Comparison of ENCODE assay signal across 20 cellular contexts in genomic region chr17:44214230-44214494, GRCh38. TPM values are rescaled to one million over a fixed set of nuclear protein-coding genes. Genes with fewer than 3 reads are reported as not detected.
DNase-seq lines count a peak whose midpoint lies in the region; ATAC-seq and TF ChIP-seq lines count a peak whose summit lies in the region.
"Had no signal": no experiment of that assay in that cellular context is flagged by ENCODE, and none has a peak within 500 bp of the region (broad histone marks: within the 10 kb centered on the region; RNA-seq: fewer than 3 reads in every experiment).

No MANE protein-coding gene starts in this region.

- H3K9me3 ChIP-seq in BE2C, result no peaks in the 10 kb centered on the region
- H3K9me3 ChIP-seq: neutrophil, right atrium auricular region, uterus had no signal

- H3K4me3 Mint-ChIP-seq in activated naive CD4-positive, alpha-beta T cell treated with anti-CD3 and anti-CD28 coated beads, Interleukin-2, amount 50 U/mL, for 24 hours, result no peak overlapping the region
- no peak overlapping the region for H3K4me3 Mint-ChIP-seq in activated CD4-positive, alpha-beta memory T cell treated with anti-CD3 and anti-CD28 coated beads for 36 hours
- H3K4me3 Mint-ChIP-seq in memory B cell, result no peak overlapping the region

- H3K36me3 Mint-ChIP-seq in activated naive CD4-positive, alpha-beta T cell treated with anti-CD3 and anti-CD28 coated beads, Interleukin-2, amount 50 U/mL, for 24 hours, result peaks cover 22% of the 10 kb centered on the region
- H3K36me3 Mint-ChIP-seq in activated CD4-positive, alpha-beta memory T cell treated with anti-CD3 and anti-CD28 coated beads for 36 hours, result peaks cover 63% of the 10 kb centered on the region
- peaks cover 24% of the 10 kb centered on the region for H3K36me3 Mint-ChIP-seq in memory B cell

- no peaks in the 10 kb centered on the region for H3K9me3 Mint-ChIP-seq in activated naive CD4-positive, alpha-beta T cell treated with anti-CD3 and anti-CD28 coated beads, Interleukin-2, amount 50 U/mL, for 24 hours
- H3K9me3 Mint-ChIP-seq in activated CD4-positive, alpha-beta memory T cell treated with anti-CD3 and anti-CD28 coated beads for 36 hours, result no peaks in the 10 kb centered on the region
- no peaks in the 10 kb centered on the region for H3K9me3 Mint-ChIP-seq in memory B cell

- CTCF ChIA-PET in activated CD4-positive, alpha-beta memory T cell treated with anti-CD3 and anti-CD28 coated beads for 36 hours (lab: Charles Lee), result no interaction called here

- peak overlapping the region; percentile 85 for H3K27ac Mint-ChIP-seq in activated naive CD4-positive, alpha-beta T cell treated with anti-CD3 and anti-CD28 coated beads, Interleukin-2, amount 50 U/mL, for 24 hours
- H3K27ac Mint-ChIP-seq in activated CD4-positive, alpha-beta memory T cell treated with anti-CD3 and anti-CD28 coated beads for 36 hours, result peak overlapping the region; percentile 94
- H3K27ac Mint-ChIP-seq in memory B cell, result peak overlapping the region; percentile 87

- H3K4me1 Mint-ChIP-seq in activated naive CD4-positive, alpha-beta T cell treated with anti-CD3 and anti-CD28 coated beads, Interleukin-2, amount 50 U/mL, for 24 hours, result peaks cover 69% of the 10 kb centered on the region
- peaks cover 68% of the 10 kb centered on the region for H3K4me1 Mint-ChIP-seq in activated CD4-positive, alpha-beta memory T cell treated with anti-CD3 and anti-CD28 coated beads for 36 hours (ENCODE audit: low read depth)
- H3K4me1 Mint-ChIP-seq in memory B cell, result peaks cover 47% of the 10 kb centered on the region

- H3K36me3 ChIP-seq in BE2C, result peaks cover 60% of the 10 kb centered on the region
- H3K36me3 ChIP-seq: uterus had no signal

- ATAC-seq in memory B cell (ENCODE audit: low read depth) (no peak), GM21723 (IDR thresholded peaks at IDR 0.05; ENCODE audit: unreplicated experiment) (no peak)

- intact Hi-C loops in activated CD4-positive, alpha-beta memory T cell treated with anti-CD3 and anti-CD28 coated beads for 36 hours (cut with micrococcal nuclease), result no loop called here

- H3K4me3 ChIP-seq in BE2C (ENCODE audit: low read depth, low read length), result no peak overlapping the region
- H3K4me3 ChIP-seq: GM23248, right atrium auricular region, uterus had no signal

- no peak for DNase-seq in activated naive CD4-positive, alpha-beta T cell treated with anti-CD3 and anti-CD28 coated beads, Interleukin-2, amount 50 U/mL, for 16 hours
- DNase-seq in activated CD4-positive, alpha-beta memory T cell treated with anti-CD3 and anti-CD28 coated beads for 36 hours, result no peak
- DNase-seq in memory B cell (ENCODE audit: low spot score in 2 of 2), result no peak
- no peak for DNase-seq in COR-L47 (lab: John Stamatoyannopoulos, UW)
- no peak for DNase-seq in caudate nucleus (lab: John Stamatoyannopoulos, UW)
- DNase-seq in BE2C, result no peak
- DNase-seq: activated CD4-positive, CD25-positive, alpha-beta regulatory T cell; amygdala; cerebellar nuclear complex; GF-D8; GM23248; NCI-H146; uterus had no signal

- H3K27ac ChIP-seq in caudate nucleus (ENCODE audit: low read depth, low read length), result no peak overlapping the region
- H3K27ac ChIP-seq: GM23248, neutrophil, right atrium auricular region, uterus had no signal

- POLR2A ChIA-PET in activated CD4-positive, alpha-beta memory T cell treated with anti-CD3 and anti-CD28 coated beads for 36 hours (lab: Charles Lee), result no interaction called here

- no peak for TF ChIP-seq CTCF in BE2C (IDR thresholded peaks at IDR 0.05; ENCODE audit: low read depth, low read length)

- H3K27me3 ChIP-seq in BE2C, result no peaks in the 10 kb centered on the region
- H3K27me3 ChIP-seq: neutrophil, right atrium auricular region, uterus had no signal

- H3K4me1 ChIP-seq in BE2C, result peaks cover 6% of the 10 kb centered on the region

- H3K27me3 Mint-ChIP-seq in activated naive CD4-positive, alpha-beta T cell treated with anti-CD3 and anti-CD28 coated beads, Interleukin-2, amount 50 U/mL, for 24 hours, result no peaks in the 10 kb centered on the region
- no peaks in the 10 kb centered on the region for H3K27me3 Mint-ChIP-seq in activated CD4-positive, alpha-beta memory T cell treated with anti-CD3 and anti-CD28 coated beads for 36 hours
- H3K27me3 Mint-ChIP-seq in memory B cell, result no peaks in the 10 kb centered on the region

RNA-seq across cellular contexts. Expression of gene UBTF, which starts 5.3 kb away (rescaled TPM):
- total RNA-seq in activated CD4-positive, alpha-beta memory T cell treated with anti-CD3 and anti-CD28 coated beads for 36 hours, result 100 to 1,000 TPM; 112 to 118 TPM
- polyA plus RNA-seq in BE2C (2012; ENCODE audit: insufficient read depth, insufficient read length, low read depth), result 106 TPM

RNA-seq across cellular contexts. Expression of gene ATXN7L3, which starts 14.5 kb away (rescaled TPM):
- 10 to 100 TPM; 63.4 to 69.7 TPM for total RNA-seq in activated CD4-positive, alpha-beta memory T cell treated with anti-CD3 and anti-CD28 coated beads for 36 hours
- polyA plus RNA-seq in BE2C (2012; ENCODE audit: insufficient read depth, insufficient read length, low read depth), result 151 TPM

RNA-seq across cellular contexts. Expression of gene TMUB2, which starts 27.4 kb away (rescaled TPM):
- 10 to 100 TPM; 21.8 to 21.9 TPM for total RNA-seq in activated CD4-positive, alpha-beta memory T cell treated with anti-CD3 and anti-CD28 coated beads for 36 hours
- polyA plus RNA-seq in BE2C (2012; ENCODE audit: insufficient read depth, insufficient read length, low read depth), result 64.2 TPM

RNA-seq across cellular contexts. Expression of gene ASB16, which starts 43.7 kb away (rescaled TPM):
- under 1 TPM in 1 of 2 experiments, not detected in 1; 0.19 TPM for total RNA-seq in activated CD4-positive, alpha-beta memory T cell treated with anti-CD3 and anti-CD28 coated beads for 36 hours
- 2.3 TPM for polyA plus RNA-seq in BE2C (2012; ENCODE audit: insufficient read depth, insufficient read length, low read depth)
- total RNA-seq: GM23248, kidney epithelial cell, MCF 10A, mesenteric fat pad had no signal

RNA-seq across cellular contexts. Expression of gene SLC4A1, which starts 53.8 kb away (rescaled TPM):
- total RNA-seq in activated CD4-positive, alpha-beta memory T cell treated with anti-CD3 and anti-CD28 coated beads for 36 hours, result not detected
- not detected for polyA plus RNA-seq in BE2C (2012; ENCODE audit: insufficient read depth, insufficient read length, low read depth)
- total RNA-seq: GM23248, kidney epithelial cell, MCF 10A had no signal
- polyA plus RNA-seq: GM23248 had no signal
